8 cellular contexts compared by ENCODE assay signal in genomic region chr19:18594096-18594823, GRCh38. TPM values are rescaled to one million over a fixed set of nuclear protein-coding genes. Genes with fewer than 3 reads are reported as not detected.
DNase-seq lines count a peak whose midpoint lies in the region; TF ChIP-seq lines count a peak whose summit lies in the region.

No MANE protein-coding gene starts in this region.

- H3K27me3 ChIP-seq in SK-N-SH (ENCODE audit: insufficient read depth), result no peaks in the 10 kb centered on the region
- no peaks in the 10 kb centered on the region for H3K27me3 ChIP-seq in parathyroid adenoma (ENCODE audit: control insufficient read depth, insufficient read depth, low read length)
- peaks cover 2 to 25% of the 10 kb centered on the region in 2 donors for H3K27me3 ChIP-seq in tibial nerve

- H3K9ac ChIP-seq in SK-N-SH (no peak overlapping the region), parathyroid adenoma (no peak overlapping the region)

- H3K4me2 ChIP-seq in SK-N-SH (peak overlapping the region; percentile 89), parathyroid adenoma (ENCODE audit: low read length) (peak overlapping the region; percentile 75)

- intact Hi-C loops in head of caudate nucleus (cut with DNase I), result no loop called here

- CTCF ChIA-PET in SK-N-SH (lab: Yijun Ruan, JAX), result interaction anchor here (0.6 to 10.5 kb wide), 39 partner anchors 10 to 802 kb away, joined by 3 to 234 read pairs (median 4); partner anchors contain the start of genes CERS1, COPE, CRLF1 and DDX49
- CTCF ChIA-PET in activated naive CD4-positive, alpha-beta T cell treated with anti-CD3 and anti-CD28 coated beads, Interleukin-2, amount 10 ng/mL, durations not matched to agents 7 days and 5 days (lab: Charles Lee), result interaction anchor here (0.6 to 2.1 kb wide), 9 partner anchors 11 to 143 kb away, joined by 3 to 10 read pairs (median 3); partner anchors contain the start of gene ELL

- in situ Hi-C loops in KBM-7 (cut with MboI; ENCODE audit: low pct_unique_long_range_greater_than_20kb, low sequenced_read_pairs), result no loop called here

- DNase-seq in NCI-H524 (lab: John Stamatoyannopoulos, UW), result peak; percentile 51 to 72
- no peak for DNase-seq in NCI-H524 treated with DMSO at 0.1 percent for 48 hours (lab: John Stamatoyannopoulos, UW)
- peak; percentile 83 for DNase-seq in KBM-7
- peak; percentile 96 for DNase-seq in SK-N-SH
- DNase-seq in activated naive CD4-positive, alpha-beta T cell treated with anti-CD3 and anti-CD28 coated beads, Interleukin-2, amount 10 ng/mL, durations not matched to agents 7 days and 5 days, result peak; percentile 81
- peak in 39 of 42 donors; percentile 42 to 82 (median 67) for DNase-seq in head of caudate nucleus
- peak; percentile 44 to 63 for DNase-seq in tibial nerve (ENCODE audit: low spot score in 2 of 2)

- peak; percentile 75 for TF ChIP-seq CTCF in SK-N-SH (IDR thresholded peaks at IDR 0.05)
- TF ChIP-seq CTCF in parathyroid adenoma (IDR thresholded peaks at IDR 0.05), result peak; percentile 88
- TF ChIP-seq CTCF in tibial nerve (IDR thresholded peaks at IDR 0.05), result peak; percentile 93 to 97 (median 96)

- H3K27ac ChIP-seq in SK-N-SH (ENCODE audit: low read depth in 2 of 2, low read length in 1 of 2) (no peak overlapping the region), parathyroid adenoma (no peak overlapping the region), tibial nerve (peak overlapping the region in 2 of 4 donors; percentile 53 to 59)

- no peaks in the 10 kb centered on the region for H3K9me3 Mint-ChIP-seq in activated naive CD4-positive, alpha-beta T cell treated with anti-CD3 and anti-CD28 coated beads, Interleukin-2, amount 10 ng/mL, durations not matched to agents 7 days and 5 days

- H3K4me3 ChIP-seq in SK-N-SH (ENCODE audit: low read depth in 2 of 2, low read length in 1 of 2) (peak overlapping the region; percentile 32 to 46; a peak in 3 of 4 replicates), parathyroid adenoma (ENCODE audit: low read depth, low read length) (peak overlapping the region; percentile 28), tibial nerve (peak overlapping the region; percentile 11 to 51 (median 39))

- no peaks in the 10 kb centered on the region for H3K9me2 ChIP-seq in SK-N-SH

- no peaks in the 10 kb centered on the region for H4K20me1 ChIP-seq in SK-N-SH (ENCODE audit: insufficient read depth)

- peaks cover 25% of the 10 kb centered on the region for H3K4me1 Mint-ChIP-seq in activated naive CD4-positive, alpha-beta T cell treated with anti-CD3 and anti-CD28 coated beads, Interleukin-2, amount 10 ng/mL, durations not matched to agents 7 days and 5 days

- 18% methylated on average over 22 of the region's 54 CpGs for WGBS in SK-N-SH (ENCODE audit: low lambda C conversion rate)
- 1 to 4% methylated on average over 10 to 32 of the region's 54 CpGs for WGBS in tibial nerve, 2 donors

- H3K27ac Mint-ChIP-seq in activated naive CD4-positive, alpha-beta T cell treated with anti-CD3 and anti-CD28 coated beads, Interleukin-2, amount 10 ng/mL, durations not matched to agents 7 days and 5 days, result no peak overlapping the region

- peak overlapping the region; percentile 37 for H3K4me3 Mint-ChIP-seq in activated naive CD4-positive, alpha-beta T cell treated with anti-CD3 and anti-CD28 coated beads, Interleukin-2, amount 10 ng/mL, durations not matched to agents 7 days and 5 days

- POLR2A ChIA-PET in SK-N-SH (lab: Yijun Ruan, JAX), result interaction anchor here (1.0 to 1.2 kb wide), 3 partner anchors 253 to 325 kb away, joined by 3 to 4 read pairs (median 4); partner anchors contain the start of genes COPE and DDX49

- no peaks in the 10 kb centered on the region for H3K9me3 ChIP-seq in SK-N-SH
- H3K9me3 ChIP-seq in parathyroid adenoma (ENCODE audit: control insufficient read depth, low read length), result no peaks in the 10 kb centered on the region
- H3K9me3 ChIP-seq in tibial nerve, result no peaks in the 10 kb centered on the region

- H3K36me3 Mint-ChIP-seq in activated naive CD4-positive, alpha-beta T cell treated with anti-CD3 and anti-CD28 coated beads, Interleukin-2, amount 10 ng/mL, durations not matched to agents 7 days and 5 days, result peaks cover 15% of the 10 kb centered on the region

- H3K27me3 Mint-ChIP-seq in activated naive CD4-positive, alpha-beta T cell treated with anti-CD3 and anti-CD28 coated beads, Interleukin-2, amount 10 ng/mL, durations not matched to agents 7 days and 5 days, result peaks cover 52% of the 10 kb centered on the region

- TF ChIP-seq RAD21 in SK-N-SH (IDR thresholded peaks at IDR 0.05; ENCODE audit: low read length), result peak; percentile 75

- TF ChIP-seq EP300 in SK-N-SH (IDR thresholded peaks at IDR 0.05; ENCODE audit: borderline replicate concordance in 1 of 2, low read depth in 1 of 2, low read length in 1 of 2), result no peak
- TF ChIP-seq EP300 in tibial nerve (IDR thresholded peaks at IDR 0.05), result no peak

- H3K79me2 ChIP-seq in SK-N-SH (ENCODE audit: insufficient read depth) (peaks cover 7% of the 10 kb centered on the region; the same call in 1 of the 2 replicates), parathyroid adenoma (no peaks in the 10 kb centered on the region)

- TF ChIP-seq POLR2A in tibial nerve (IDR thresholded peaks at IDR 0.05), result no peak

- H3K36me3 ChIP-seq in SK-N-SH (replicated peaks in 1 of 2; ENCODE audit: control insufficient read depth in 1 of 2, insufficient read depth in 2 of 2, low read length in 1 of 2) (no peaks in the 10 kb centered on the region), parathyroid adenoma (ENCODE audit: control insufficient read depth, insufficient read depth, low read length) (no peaks in the 10 kb centered on the region), tibial nerve (peaks cover 0 to 8% (median 0%) of the 10 kb centered on the region in 3 donors)

- H3K4me1 ChIP-seq in SK-N-SH (ENCODE audit: control insufficient read depth in 1 of 2, insufficient read depth in 2 of 2, low read depth in 1 of 2, low read length in 1 of 2) (peaks cover 6 to 36% of the 10 kb centered on the region in 2 experiments; a peak in 2 of 4 replicates), parathyroid adenoma (peaks cover 5% of the 10 kb centered on the region), tibial nerve (peaks cover 0 to 37% (median 25%) of the 10 kb centered on the region in 4 donors)

- no peak overlapping the region for H2AFZ ChIP-seq in SK-N-SH (ENCODE audit: low read depth)
- peak overlapping the region; percentile 61 for H2AFZ ChIP-seq in parathyroid adenoma

- H3F3A ChIP-seq in SK-N-SH (replicated peaks; ENCODE audit: insufficient read depth), result peaks cover 35% of the 10 kb centered on the region

TF ChIP-seq in SK-N-SH, 30 proteins besides CTCF, POLR2A, EP300 and RAD21:
- TF ChIP-seq REST (IDR thresholded peaks at IDR 0.05; ENCODE audit: low read depth, low read length) (no peak), MXI1 (IDR thresholded peaks at IDR 0.05; ENCODE audit: low read depth, low read length) (peak; percentile 64), SMC3 (IDR thresholded peaks at IDR 0.05; ENCODE audit: low read depth, low read length) (peak; percentile 76), SIN3A (IDR thresholded peaks at IDR 0.05; ENCODE audit: borderline replicate concordance, low read depth, low read length) (peak; percentile 15; the same call in 1 of the 2 replicates)

RNA-seq across cellular contexts. Expression of gene REX1BD, which starts 5.7 kb away (rescaled TPM):
- 109 and 159 TPM in 2 replicates for polyA plus RNA-seq in SK-N-SH (2012; rRNA removed)
- 85.3 and 102 TPM in 2 replicates for polyA plus RNA-seq in SK-N-SH (2012; cell fraction: cytosol; rRNA removed)
- 472 and 877 TPM in 2 replicates for polyA plus RNA-seq in SK-N-SH (2012; cell fraction: nucleus; rRNA removed)
- 100 to 1,000 TPM; 186 to 226 (median 210) TPM for total RNA-seq in tibial nerve

RNA-seq across cellular contexts. Expression of gene CRLF1, which starts 12.3 kb away (rescaled TPM):
- polyA plus RNA-seq in SK-N-SH (2012; rRNA removed), result 0.71 and 0.84 TPM in 2 replicates
- polyA plus RNA-seq in SK-N-SH (2012; cell fraction: cytosol; rRNA removed), result 0.77 and 1.1 TPM in 2 replicates
- polyA plus RNA-seq in SK-N-SH (2012; cell fraction: nucleus; rRNA removed), result 1.9 TPM in 2 replicates
- total RNA-seq in tibial nerve, result 100 to 1,000 TPM in 1 of 4 donors, 10 to 100 TPM in 3; 27.4 to 115 (median 43.6) TPM

RNA-seq across cellular contexts. Expression of gene TMEM59L, which starts 18.4 kb away (rescaled TPM):
- 5.8 and 9.6 TPM in 2 replicates for polyA plus RNA-seq in SK-N-SH (2012; rRNA removed)
- 4.5 and 7.3 TPM in 2 replicates for polyA plus RNA-seq in SK-N-SH (2012; cell fraction: cytosol; rRNA removed)
- 44.4 and 61.6 TPM in 2 replicates for polyA plus RNA-seq in SK-N-SH (2012; cell fraction: nucleus; rRNA removed)
- 10 to 100 TPM in 1 of 4 donors, 1 to 10 TPM in 2, not detected in 1; 3.1 to 12.6 (median 4.2) TPM for total RNA-seq in tibial nerve

RNA-seq across cellular contexts. Expression of gene UBA52, which starts 22.6 kb away (rescaled TPM):
- 2,690 and 3,026 TPM in 2 replicates for polyA plus RNA-seq in SK-N-SH (2012; rRNA removed)
- polyA plus RNA-seq in SK-N-SH (2012; cell fraction: cytosol; rRNA removed), result 2,274 and 2,526 TPM in 2 replicates
- 940 and 1,966 TPM in 2 replicates for polyA plus RNA-seq in SK-N-SH (2012; cell fraction: nucleus; rRNA removed)
- 100 to 1,000 TPM; 504 to 826 (median 521) TPM for total RNA-seq in tibial nerve

RNA-seq across cellular contexts. Expression of gene KXD1, which starts 36.6 kb away (rescaled TPM):
- polyA plus RNA-seq in SK-N-SH (2012; rRNA removed), result 151 and 165 TPM in 2 replicates
- 73.1 and 118 TPM in 2 replicates for polyA plus RNA-seq in SK-N-SH (2012; cell fraction: cytosol; rRNA removed)
- 148 TPM in 2 replicates for polyA plus RNA-seq in SK-N-SH (2012; cell fraction: nucleus; rRNA removed)
- total RNA-seq in tibial nerve, result 100 to 1,000 TPM; 122 to 298 (median 167) TPM
